12 cellular contexts compared by ENCODE assay signal in the genomic region with DNA sequence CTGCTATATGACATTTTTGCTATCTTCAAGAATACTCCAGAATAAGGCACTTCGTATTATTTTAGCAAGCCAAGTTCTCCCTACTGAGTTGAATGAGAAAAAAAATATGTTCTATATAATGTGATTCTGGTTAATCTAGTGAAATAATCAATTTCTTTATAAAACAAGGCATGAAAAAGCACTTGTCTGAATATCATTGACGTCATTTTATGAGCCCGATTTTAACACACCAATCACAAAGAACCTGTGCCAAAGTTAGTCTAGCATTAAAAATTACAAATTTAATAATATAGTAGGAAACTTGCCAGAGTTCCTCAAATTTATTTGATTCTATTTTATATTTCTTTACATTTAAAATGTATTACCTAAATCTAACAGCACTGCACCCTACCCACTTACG.
A peak's percentile ranks its signal among the peaks of the same experiment; 100 is the strongest.
DNase-seq lines count a peak whose midpoint lies in the region; ATAC-seq and TF ChIP-seq lines count a peak whose summit lies in the region.
"Had no signal": no experiment of that assay in that cellular context is flagged by ENCODE, and none has a peak within 500 bp of the region (broad histone marks: within the 10 kb centered on the region; RNA-seq: fewer than 3 reads in every experiment).

No MANE protein-coding gene starts in this region.

- H3K27ac Mint-ChIP-seq in GM23338 (no peak overlapping the region), endodermal cell (no peak overlapping the region), neural progenitor cell (no peak overlapping the region)
- H3K27ac Mint-ChIP-seq: CD4-positive, CD25-positive, alpha-beta regulatory T cell had no signal

- no peak for TF ChIP-seq CTCF in GM23338 (conservative IDR thresholded peaks at IDR 0.05; ENCODE audit: low read depth in 2 of 2)
- TF ChIP-seq CTCF in endodermal cell (conservative IDR thresholded peaks at IDR 0.05) = no peak
- TF ChIP-seq CTCF in neural progenitor cell (IDR thresholded peaks at IDR 0.05) = no peak

- H3K9me3 Mint-ChIP-seq in GM23338 = no peaks in the 10 kb centered on the region; the same call in 2 of the 3 replicates
- no peaks in the 10 kb centered on the region for H3K9me3 Mint-ChIP-seq in endodermal cell
- no peaks in the 10 kb centered on the region for H3K9me3 Mint-ChIP-seq in neural progenitor cell

- H3K4me1 ChIP-seq in GM23338 (ENCODE audit: insufficient read depth) (peaks cover 33% of the 10 kb centered on the region; the same call in 1 of the 2 replicates), HUES48 (ENCODE audit: control insufficient read depth, insufficient read depth, low read length) (peaks cover 32% of the 10 kb centered on the region), endodermal cell (ENCODE audit: control insufficient read depth, insufficient read depth, low read length) (peaks cover 4% of the 10 kb centered on the region), neural progenitor cell (peaks cover 29% of the 10 kb centered on the region)
- H3K4me1 ChIP-seq: BLaER1 treated with 17β-estradiol and CSF1 and Interleukin-3, amounts not matched to agents 10 nM and 100 nM had no signal

- H3K4me3 Mint-ChIP-seq in GM23338 (peak overlapping the region; percentile 48; the same call in 1 of the 3 replicates), endodermal cell (no peak overlapping the region), neural progenitor cell (no peak overlapping the region)
- H3K4me3 Mint-ChIP-seq: CD4-positive, CD25-positive, alpha-beta regulatory T cell had no signal

- ATAC-seq in GM23338 = no peak
- no peak for ATAC-seq in GM21786 (IDR thresholded peaks at IDR 0.05; ENCODE audit: unreplicated experiment)
- no peak for ATAC-seq in GM21619 (IDR thresholded peaks at IDR 0.05; ENCODE audit: unreplicated experiment)

- no peaks in the 10 kb centered on the region for H3K79me2 ChIP-seq in GM23338 (replicated peaks; ENCODE audit: insufficient read depth)
- H3K79me2 ChIP-seq in neural progenitor cell (ENCODE audit: low read depth) = no peaks in the 10 kb centered on the region

- H3K27me3 Mint-ChIP-seq in GM23338 (ENCODE audit: insufficient read depth, low read depth, poor library complexity) (peaks cover 19% of the 10 kb centered on the region), endodermal cell (ENCODE audit: insufficient read depth) (peaks cover 39% of the 10 kb centered on the region), neural progenitor cell (ENCODE audit: insufficient read depth, low read depth) (peaks cover 2% of the 10 kb centered on the region)
- H3K27me3 Mint-ChIP-seq: CD4-positive, CD25-positive, alpha-beta regulatory T cell had no signal

- 40% methylated on average over 4 of the region's 4 CpGs; no CpG with 5 or more reads in 1 of the 2 experiments for WGBS in endodermal cell (ENCODE audit: insufficient coverage in 1 of 2, insufficient read length in 1 of 2), 2 experiments

- H3K9ac ChIP-seq in HUES48 (ENCODE audit: low read depth, low read length) (no peak overlapping the region), endodermal cell (ENCODE audit: extremely low read depth, low read length, poor library complexity, severe bottlenecking) (no peak overlapping the region), neural progenitor cell (no peak overlapping the region)
- H3K9ac ChIP-seq: BLaER1 treated with 17β-estradiol and CSF1 and Interleukin-3, amounts not matched to agents 10 nM and 100 nM had no signal

- H3K4me3 ChIP-seq in GM23338 (no peak overlapping the region), HUES48 (ENCODE audit: low read depth, low read length) (peak overlapping the region; percentile 14; the same call in 1 of the 2 replicates), endodermal cell (ENCODE audit: low read length) (no peak overlapping the region), neural progenitor cell (no peak overlapping the region)
- H3K4me3 ChIP-seq: BLaER1 treated with 17β-estradiol and CSF1 and Interleukin-3, amounts not matched to agents 10 nM and 100 nM had no signal

- no peak overlapping the region for H2AFZ ChIP-seq in GM23338
- H2AFZ ChIP-seq in neural progenitor cell (replicated peaks) = no peak overlapping the region

- no peak overlapping the region for H3K27ac ChIP-seq in GM23338 (ENCODE audit: low read depth)
- peak overlapping the region; percentile 83 for H3K27ac ChIP-seq in HUES48 (ENCODE audit: low read depth, low read length)
- peak overlapping the region; percentile 63 for H3K27ac ChIP-seq in endodermal cell (ENCODE audit: low read depth, low read length)
- no peak overlapping the region for H3K27ac ChIP-seq in neural progenitor cell
- H3K27ac ChIP-seq: BLaER1 treated with 17β-estradiol and CSF1 and Interleukin-3, amounts not matched to agents 10 nM and 100 nM had no signal

- no peaks in the 10 kb centered on the region for H3K9me2 ChIP-seq in GM23338 (ENCODE audit: insufficient read depth)

- H3K27me3 ChIP-seq in GM23338 (ENCODE audit: insufficient read depth) = no peaks in the 10 kb centered on the region
- peaks cover 36% of the 10 kb centered on the region for H3K27me3 ChIP-seq in HUES48 (ENCODE audit: control insufficient read depth, insufficient read depth, low read length)
- no peaks in the 10 kb centered on the region for H3K27me3 ChIP-seq in endodermal cell (ENCODE audit: control insufficient read depth, insufficient read depth, low read length, poor library complexity, severe bottlenecking)
- H3K27me3 ChIP-seq in neural progenitor cell = peaks cover 6% of the 10 kb centered on the region
- H3K27me3 ChIP-seq: BLaER1 treated with 17β-estradiol and CSF1 and Interleukin-3, amounts not matched to agents 10 nM and 100 nM had no signal

- H4K20me1 ChIP-seq in GM23338 (replicated peaks; ENCODE audit: insufficient read depth) = no peaks in the 10 kb centered on the region
- H4K20me1 ChIP-seq in neural progenitor cell (ENCODE audit: low read depth) = peaks cover 9% of the 10 kb centered on the region
- H4K20me1 ChIP-seq: BLaER1 treated with 17β-estradiol and CSF1 and Interleukin-3, amounts not matched to agents 10 nM and 100 nM had no signal

- H3K9me3 ChIP-seq in HUES48 (ENCODE audit: control insufficient read depth, insufficient read depth, low read length) (no peaks in the 10 kb centered on the region), endodermal cell (ENCODE audit: control insufficient read depth, low read length) (no peaks in the 10 kb centered on the region), neural progenitor cell (ENCODE audit: low read depth) (no peaks in the 10 kb centered on the region)
- H3K9me3 ChIP-seq: BLaER1 treated with 17β-estradiol and CSF1 and Interleukin-3, amounts not matched to agents 10 nM and 100 nM had no signal

- H3K36me3 Mint-ChIP-seq in GM23338 (ENCODE audit: low read depth) = no peaks in the 10 kb centered on the region
- no peaks in the 10 kb centered on the region for H3K36me3 Mint-ChIP-seq in endodermal cell (ENCODE audit: low read depth)
- no peaks in the 10 kb centered on the region for H3K36me3 Mint-ChIP-seq in neural progenitor cell
- H3K36me3 Mint-ChIP-seq: CD4-positive, CD25-positive, alpha-beta regulatory T cell had no signal

- H3F3A ChIP-seq in GM23338 (replicated peaks; ENCODE audit: low read depth) = no peaks in the 10 kb centered on the region
- H3F3A ChIP-seq in neural progenitor cell (ENCODE audit: low read depth) = peaks cover 17% of the 10 kb centered on the region

- DNase-seq in GM23338 (ENCODE audit: low spot score) (no peak), endodermal cell (no peak), neural progenitor cell (ENCODE audit: low spot score) (no peak), NCI-H1930 (lab: John Stamatoyannopoulos, UW) (no peak)
- DNase-seq: ACHN; CD4-positive, CD25-positive, alpha-beta regulatory T cell; DMS53; GF-D8 had no signal

- peak overlapping the region; percentile 13 for H3K4me2 ChIP-seq in GM23338
- peak overlapping the region; percentile 54 for H3K4me2 ChIP-seq in neural progenitor cell
- H3K4me2 ChIP-seq: BLaER1 treated with 17β-estradiol and CSF1 and Interleukin-3, amounts not matched to agents 10 nM and 100 nM had no signal

- no peaks in the 10 kb centered on the region for H3K36me3 ChIP-seq in GM23338 (ENCODE audit: insufficient read depth)
- H3K36me3 ChIP-seq in HUES48 (ENCODE audit: control insufficient read depth, insufficient read depth, low read length) = no peaks in the 10 kb centered on the region
- no peaks in the 10 kb centered on the region for H3K36me3 ChIP-seq in endodermal cell (ENCODE audit: control insufficient read depth, insufficient read depth, low read length)
- H3K36me3 ChIP-seq in neural progenitor cell = no peaks in the 10 kb centered on the region
- H3K36me3 ChIP-seq: BLaER1 treated with 17β-estradiol and CSF1 and Interleukin-3, amounts not matched to agents 10 nM and 100 nM had no signal

- H3K4me1 Mint-ChIP-seq in GM23338 (peaks cover 44% of the 10 kb centered on the region), endodermal cell (peaks cover 13% of the 10 kb centered on the region), neural progenitor cell (peaks cover 37% of the 10 kb centered on the region)
- H3K4me1 Mint-ChIP-seq: CD4-positive, CD25-positive, alpha-beta regulatory T cell had no signal

TF ChIP-seq in GM23338, 12 proteins besides CTCF, POLR2A, EP300 and RAD21 (continues in another document):
- TF ChIP-seq EZH2 (IDR thresholded peaks at IDR 0.05; ENCODE audit: low read depth, unreplicated experiment) (no peak), STAT1 (IDR thresholded peaks at IDR 0.05; ENCODE audit: unreplicated experiment) (no peak), NANOG (IDR thresholded peaks at IDR 0.05; ENCODE audit: borderline replicate concordance) (no peak), JUNB (IDR thresholded peaks at IDR 0.05; ENCODE audit: unreplicated experiment) (no peak), ZNF331 (CRISPR knock-in tag; IDR thresholded peaks at IDR 0.05; ENCODE audit: low read depth) (no peak), POLR2AphosphoS5 (IDR thresholded peaks at IDR 0.05; ENCODE audit: low read depth) (no peak)

Comparison
In these comparisons a context has a peak if more than half of its experiments do, and no peak if none do; other contexts are left out.
1. H3K27ac ChIP-seq: peak in HUES48 (single experiment) and endodermal cell (single experiment); none in GM23338 (single experiment) and neural progenitor cell (single experiment).